ENCODE assay signal across 8 cellular contexts in genomic region chr3:142724682-142725351, GRCh38. TPM values are rescaled to one million over a fixed set of nuclear protein-coding genes. Genes with fewer than 3 reads are reported as not detected.
DNase-seq lines count a peak whose midpoint lies in the region; ATAC-seq and TF ChIP-seq lines count a peak whose summit lies in the region.

No MANE protein-coding gene starts in this region.

- WGBS in sigmoid colon, 2 donors, result 4 to 9% methylated on average over 35 of the region's 35 CpGs

- H3K36me3 ChIP-seq in breast epithelium (no peaks in the 10 kb centered on the region), iPS-20b (ENCODE audit: insufficient read depth, low read depth, low read length) (no peaks in the 10 kb centered on the region), sigmoid colon (no peaks in the 10 kb centered on the region)

- no peak for DNase-seq in AG04450 (ENCODE audit: low read depth, low spot score)
- peak; percentile 6 for DNase-seq in RPMI8226
- peak in 1 of 2 donors; percentile 18 for DNase-seq in breast epithelium (ENCODE audit: low spot score in 2 of 2)
- peak; percentile 71 for DNase-seq in sigmoid colon

- H3K27me3 ChIP-seq in AG04450 (ENCODE audit: control insufficient read depth, insufficient read depth, low read length) (no peaks in the 10 kb centered on the region), breast epithelium (no peaks in the 10 kb centered on the region), iPS-20b (ENCODE audit: insufficient read depth, low read length) (no peaks in the 10 kb centered on the region), sigmoid colon (no peaks in the 10 kb centered on the region)

- ATAC-seq in GM18873 (IDR thresholded peaks at IDR 0.05; ENCODE audit: low FRiP score, unreplicated experiment) (peak; percentile 14), HG03378 (IDR thresholded peaks at IDR 0.05; ENCODE audit: unreplicated experiment) (peak; percentile 14), HG03039 (IDR thresholded peaks at IDR 0.05; ENCODE audit: unreplicated experiment) (no peak)

- H3K27ac ChIP-seq in AG04450 (ENCODE audit: low read depth, low read length) (peak overlapping the region; percentile 42), breast epithelium (peak overlapping the region; percentile 90 to 96), iPS-20b (ENCODE audit: low read length) (peak overlapping the region; percentile 44), sigmoid colon (peak overlapping the region; percentile 91 to 95 (median 92))

- no peaks in the 10 kb centered on the region for H3K4me1 ChIP-seq in breast epithelium
- H3K4me1 ChIP-seq in iPS-20b (ENCODE audit: insufficient read depth, low read length), result peaks cover 4% of the 10 kb centered on the region; the same call in 1 of the 2 replicates
- H3K4me1 ChIP-seq in sigmoid colon, result peaks cover 0 to 18% (median 5%) of the 10 kb centered on the region in 4 donors

- H3K4me3 ChIP-seq in AG04450 (ENCODE audit: low read depth, low read length) (peak overlapping the region; percentile 90), breast epithelium (peak overlapping the region; percentile 72 to 93 (median 84)), iPS-20b (ENCODE audit: low read length) (peak overlapping the region; percentile 79), sigmoid colon (peak overlapping the region; percentile 81 to 99 (median 84))

- no peaks in the 10 kb centered on the region; the same call in 1 of the 2 replicates for H3K9me3 ChIP-seq in AG04450 (ENCODE audit: control insufficient read depth, insufficient read depth, low read length)
- H3K9me3 ChIP-seq in breast epithelium, result no peaks in the 10 kb centered on the region
- no peaks in the 10 kb centered on the region for H3K9me3 ChIP-seq in iPS-20b (ENCODE audit: insufficient read depth, low read depth, low read length)
- H3K9me3 ChIP-seq in sigmoid colon, result no peaks in the 10 kb centered on the region

- H3K9ac ChIP-seq in iPS-20b (ENCODE audit: low read depth, low read length), result peak overlapping the region; percentile 87

- TF ChIP-seq EP300 in sigmoid colon (IDR thresholded peaks at IDR 0.05), result no peak

- intact Hi-C loops in breast epithelium (cut with DNase I; ENCODE audit: low total_unique reads) (no loop called here), sigmoid colon (cut with DNase I) (loop anchor here (2.0 to 5.0 kb wide), 4 partner anchors 128 to 278 kb away; partner anchors contain the start of genes ATR, PLS1, U2SURP and XRN1)

- CTCF ChIA-PET in AG04450 (lab: Charles Lee), result interaction anchor here (0.8 to 1.1 kb wide), 2 partner anchors 9 to 16 kb away, joined by 4 to 5 read pairs; no protein-coding TSS in a partner anchor

- TF ChIP-seq CTCF in AG04450 (IDR thresholded peaks at IDR 0.05; ENCODE audit: low read depth, low read length), result no peak
- TF ChIP-seq CTCF in breast epithelium (IDR thresholded peaks at IDR 0.05), result no peak
- TF ChIP-seq CTCF in sigmoid colon (IDR thresholded peaks at IDR 0.05), result no peak

- TF ChIP-seq POLR2A in breast epithelium (IDR thresholded peaks at IDR 0.05) (no peak), sigmoid colon (IDR thresholded peaks at IDR 0.05) (no peak)

- POLR2A ChIA-PET in AG04450 (lab: Yijun Ruan, JAX), result no interaction called here

RNA-seq across cellular contexts. Expression of gene TRPC1, which starts 1.0 kb away (rescaled TPM):
- polyA plus RNA-seq in AG04450 (2011; rRNA removed) (8.6 and 9.9 TPM in 2 replicates), sigmoid colon (1 to 10 TPM in 2 of 3 donors, not detected in 1; 1.1 to 1.2 TPM)
- 18.3 and 23.6 TPM in 2 replicates for polyA minus RNA-seq in AG04450 (2011; rRNA and poly(A)+ RNA removed)
- total RNA-seq in breast epithelium (10 to 100 TPM; 12.5 to 14.8 (median 13.0) TPM), sigmoid colon (10 to 100 TPM; 21.4 to 31.0 (median 25.5) TPM)

Comparison
In these comparisons a context has a peak if more than half of its experiments do, and no peak if none do; other contexts are left out.
1. H3K27ac ChIP-seq: peak in every context shown above with its lines; median percentile 93 in breast epithelium; 92 in sigmoid colon; 44 in iPS-20b; 42 in AG04450.